In genomic region chr2:27356382-27357181, GRCh38 we compare ENCODE assay signal across 8 cellular contexts. TPM values are rescaled to one million over a fixed set of nuclear protein-coding genes. Genes with fewer than 3 reads are reported as not detected.
DNase-seq lines count a peak whose midpoint lies in the region; TF ChIP-seq lines count a peak whose summit lies in the region.

GTF3C2 (minus strand) TSS chr2:27356764; CDS start chr2:27343554, 13,210 bp downstream.

- no peaks in the 10 kb centered on the region for H3K27me3 ChIP-seq in effector memory CD4-positive, alpha-beta T cell (replicated peaks; ENCODE audit: control insufficient read depth, insufficient read depth, low read length, poor library complexity, severe bottlenecking)

- no peak for TF ChIP-seq CTCF in GM20000 (IDR thresholded peaks at IDR 0.05; ENCODE audit: extremely low read depth, missing control alignments)

- peak within 1 kb of the TSS; percentile 87 for H3K4me3 ChIP-seq in effector memory CD4-positive, alpha-beta T cell (ENCODE audit: insufficient read depth, low read depth, low read length, poor library complexity, severe bottlenecking)

- POLR2A ChIA-PET in activated CD8-positive, alpha-beta memory T cell treated with anti-CD3 and anti-CD28 coated beads for 36 hours (lab: Charles Lee): interaction anchor here (1.0 to 2.4 kb wide), 3 partner anchors 13 to 23 kb away, joined by 3 to 13 read pairs (median 6); partner anchors contain the start of genes EIF2B4 and SNX17

- peak within 1 kb of the TSS; percentile 92 for H3K27ac ChIP-seq in effector memory CD4-positive, alpha-beta T cell (ENCODE audit: insufficient read depth, low read length, poor library complexity, severe bottlenecking)

- H3K36me3 ChIP-seq in effector memory CD4-positive, alpha-beta T cell (ENCODE audit: control insufficient read depth, insufficient read depth, low read length): no peaks in the 10 kb centered on the region

- CTCF ChIA-PET in activated CD8-positive, alpha-beta memory T cell treated with anti-CD3 and anti-CD28 coated beads for 36 hours (lab: Charles Lee): interaction anchor here (1.2 to 2.4 kb wide), 3 partner anchors 13 to 74 kb away, joined by 3 to 11 read pairs (median 3); partner anchors contain the start of gene EIF2B4

- peaks cover 24% of the 10 kb centered on the region for H3K4me1 ChIP-seq in effector memory CD4-positive, alpha-beta T cell (ENCODE audit: control insufficient read depth, insufficient read depth, low read length, poor library complexity, severe bottlenecking)

- no peaks in the 10 kb centered on the region for H3K9me3 ChIP-seq in effector memory CD4-positive, alpha-beta T cell (ENCODE audit: control insufficient read depth, low read length)

- DNase-seq in CMK (ENCODE audit: low read depth) (peak; percentile 98), GM20000 (ENCODE audit: low spot score) (peak; percentile 90), HT-29 (ENCODE audit: low spot score) (peak; percentile 99), NOMO-1 (lab: John Stamatoyannopoulos, UW; ENCODE audit: unreplicated experiment in 2 of 2) (peak; percentile 96), medulla oblongata (ENCODE audit: extremely low spot score) (peak; percentile 99)
- DNase-seq in effector memory CD4-positive, alpha-beta T cell: peak; percentile 85 to 90 (median 89)
- peak; percentile 84 for DNase-seq in stimulated activated CD8-positive, alpha-beta memory T cell treated with anti-CD3 and anti-CD28 coated beads, Interleukin-12 subunit alpha, Interleukin-12 subunit beta, amount 100 ng/mL, for 1 hour (ENCODE audit: low read depth)

RNA-seq across cellular contexts. Expression of gene GTF3C2, which starts in this region (rescaled TPM):
- total RNA-seq in HT-29 (2014; rRNA removed; shearing (Covaris generic)): 62.4 and 65.1 TPM in 2 replicates
- total RNA-seq in activated CD8-positive, alpha-beta memory T cell treated with anti-CD3 and anti-CD28 coated beads for 36 hours: 10 to 100 TPM; 76.1 to 76.6 TPM

Comparison
In these comparisons a context has a peak if more than half of its experiments do, and no peak if none do; other contexts are left out.
1. Peak in every context shown above with its lines: DNase-seq, H3K4me3 ChIP-seq and H3K27ac ChIP-seq.